Comparison of ENCODE assay signal across 17 cellular contexts in genomic region chr12:125744201-125744600, GRCh38.
A peak's percentile ranks its signal among the peaks of the same experiment; 100 is the strongest.
DNase-seq lines count a peak whose midpoint lies in the region; ATAC-seq lines count a peak whose summit lies in the region.
"Had no signal": no experiment of that assay in that cellular context is flagged by ENCODE, and none has a peak within 500 bp of the region (broad histone marks: within the 10 kb centered on the region; RNA-seq: fewer than 3 reads in every experiment).

No MANE protein-coding gene starts in this region.

- no peak overlapping the region for H3K27ac Mint-ChIP-seq in activated naive CD4-positive, alpha-beta T cell treated with anti-CD3 and anti-CD28 coated beads, Interleukin-2, amount 50 U/mL, for 72 hours
- H3K27ac Mint-ChIP-seq: CD4-positive, alpha-beta memory T cell; GM23338 had no signal

- H3K36me3 Mint-ChIP-seq in activated naive CD4-positive, alpha-beta T cell treated with anti-CD3 and anti-CD28 coated beads, Interleukin-2, amount 50 U/mL, for 72 hours = no peaks in the 10 kb centered on the region
- H3K36me3 Mint-ChIP-seq: CD4-positive, alpha-beta memory T cell had no signal

- no peak for ATAC-seq in GM19395 (IDR thresholded peaks at IDR 0.05; ENCODE audit: unreplicated experiment)
- no peak for ATAC-seq in activated naive CD4-positive, alpha-beta T cell treated with anti-CD3 and anti-CD28 coated beads, Interleukin-2, amount 50 U/mL, for 72 hours
- ATAC-seq: GM12878, GM23338, HCT116 had no signal

- peaks cover 11 to 12% of the 10 kb centered on the region in 2 donors for H3K9me3 Mint-ChIP-seq in activated naive CD4-positive, alpha-beta T cell treated with anti-CD3 and anti-CD28 coated beads, Interleukin-2, amount 50 U/mL, for 72 hours

- DNase-seq in NCI-H748 (lab: John Stamatoyannopoulos, UW; ENCODE audit: unreplicated experiment) = peak; percentile 29
- no peak for DNase-seq in NCI-H748 treated with DMSO at 0.1 percent for 48 hours (lab: John Stamatoyannopoulos, UW)
- peak; percentile 7 for DNase-seq in NCI-H1105 (lab: John Stamatoyannopoulos, UW)
- peak; percentile 4 for DNase-seq in NCI-H69 (lab: John Stamatoyannopoulos, UW)
- DNase-seq in activated naive CD4-positive, alpha-beta T cell treated with anti-CD3 and anti-CD28 coated beads, Interleukin-2, amount 50 U/mL, for 72 hours (ENCODE audit: low spot score in 2 of 2) = no peak
- DNase-seq: C1 segment of cervical spinal cord; Calu3; CD4-positive, alpha-beta memory T cell; COR-L47; DMS79; EL; GDM1; H9 had no signal

Comparison
In these comparisons a context has a peak if more than half of its experiments do, and no peak if none do; other contexts are left out.
1. DNase-seq: peak in NCI-H748 (single experiment), NCI-H1105 (single experiment) and NCI-H69 (single experiment); none in NCI-H748 treated with DMSO at 0.1 percent for 48 hours (single experiment) and activated naive CD4-positive, alpha-beta T cell treated with anti-CD3 and anti-CD28 coated beads, Interleukin-2, amount 50 U/mL, for 72 hours (0 of 2).